Comparison of ENCODE assay signal across 7 cellular contexts in the genomic region with DNA sequence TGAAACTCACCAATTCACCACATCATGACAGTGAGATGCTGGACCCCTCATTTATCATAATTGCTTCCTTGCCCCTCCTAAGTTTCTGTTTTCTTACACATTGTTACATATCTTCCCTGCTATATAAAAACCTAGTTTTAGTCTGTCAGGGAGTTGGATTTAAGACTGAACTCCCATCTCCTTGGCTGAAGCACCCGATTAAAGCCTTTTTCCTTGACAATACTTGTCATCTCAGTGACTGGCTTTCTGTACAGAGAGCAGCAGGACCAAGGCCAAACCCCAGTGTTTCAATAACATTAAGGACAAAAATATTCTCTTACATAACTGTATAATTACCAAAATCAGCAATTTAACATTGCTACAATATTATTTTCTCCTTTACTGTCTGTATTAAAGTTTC.
"Had no signal": no experiment of that assay in that cellular context is flagged by ENCODE, and none has a peak within 500 bp of the region (broad histone marks: within the 10 kb centered on the region; RNA-seq: fewer than 3 reads in every experiment).

No MANE protein-coding gene starts in this region.

- H3K4me3 ChIP-seq: GM12878 had no signal

- ATAC-seq: GM12878 had no signal

- FAIRE-seq: G401.6, GM12878, GM12891, GM12892, GM18507, GM19239 had no signal

- DNase-seq: GDM1 had no signal
